ENCODE assay signal across 1 cellular context in genomic region chr2:32039447-32040219, GRCh38.
A peak's percentile ranks its signal among the peaks of the same experiment; 100 is the strongest.
TF ChIP-seq lines count a peak whose summit lies in the region.

DPY30 (minus strand) TSS chr2:32039805; CDS start chr2:32039456, 349 bp downstream.

TF ChIP-seq in K562, 482 proteins besides CTCF, POLR2A, EP300 and RAD21 (continued from another document and continues in another):
- TF ChIP-seq, protein P1, sequence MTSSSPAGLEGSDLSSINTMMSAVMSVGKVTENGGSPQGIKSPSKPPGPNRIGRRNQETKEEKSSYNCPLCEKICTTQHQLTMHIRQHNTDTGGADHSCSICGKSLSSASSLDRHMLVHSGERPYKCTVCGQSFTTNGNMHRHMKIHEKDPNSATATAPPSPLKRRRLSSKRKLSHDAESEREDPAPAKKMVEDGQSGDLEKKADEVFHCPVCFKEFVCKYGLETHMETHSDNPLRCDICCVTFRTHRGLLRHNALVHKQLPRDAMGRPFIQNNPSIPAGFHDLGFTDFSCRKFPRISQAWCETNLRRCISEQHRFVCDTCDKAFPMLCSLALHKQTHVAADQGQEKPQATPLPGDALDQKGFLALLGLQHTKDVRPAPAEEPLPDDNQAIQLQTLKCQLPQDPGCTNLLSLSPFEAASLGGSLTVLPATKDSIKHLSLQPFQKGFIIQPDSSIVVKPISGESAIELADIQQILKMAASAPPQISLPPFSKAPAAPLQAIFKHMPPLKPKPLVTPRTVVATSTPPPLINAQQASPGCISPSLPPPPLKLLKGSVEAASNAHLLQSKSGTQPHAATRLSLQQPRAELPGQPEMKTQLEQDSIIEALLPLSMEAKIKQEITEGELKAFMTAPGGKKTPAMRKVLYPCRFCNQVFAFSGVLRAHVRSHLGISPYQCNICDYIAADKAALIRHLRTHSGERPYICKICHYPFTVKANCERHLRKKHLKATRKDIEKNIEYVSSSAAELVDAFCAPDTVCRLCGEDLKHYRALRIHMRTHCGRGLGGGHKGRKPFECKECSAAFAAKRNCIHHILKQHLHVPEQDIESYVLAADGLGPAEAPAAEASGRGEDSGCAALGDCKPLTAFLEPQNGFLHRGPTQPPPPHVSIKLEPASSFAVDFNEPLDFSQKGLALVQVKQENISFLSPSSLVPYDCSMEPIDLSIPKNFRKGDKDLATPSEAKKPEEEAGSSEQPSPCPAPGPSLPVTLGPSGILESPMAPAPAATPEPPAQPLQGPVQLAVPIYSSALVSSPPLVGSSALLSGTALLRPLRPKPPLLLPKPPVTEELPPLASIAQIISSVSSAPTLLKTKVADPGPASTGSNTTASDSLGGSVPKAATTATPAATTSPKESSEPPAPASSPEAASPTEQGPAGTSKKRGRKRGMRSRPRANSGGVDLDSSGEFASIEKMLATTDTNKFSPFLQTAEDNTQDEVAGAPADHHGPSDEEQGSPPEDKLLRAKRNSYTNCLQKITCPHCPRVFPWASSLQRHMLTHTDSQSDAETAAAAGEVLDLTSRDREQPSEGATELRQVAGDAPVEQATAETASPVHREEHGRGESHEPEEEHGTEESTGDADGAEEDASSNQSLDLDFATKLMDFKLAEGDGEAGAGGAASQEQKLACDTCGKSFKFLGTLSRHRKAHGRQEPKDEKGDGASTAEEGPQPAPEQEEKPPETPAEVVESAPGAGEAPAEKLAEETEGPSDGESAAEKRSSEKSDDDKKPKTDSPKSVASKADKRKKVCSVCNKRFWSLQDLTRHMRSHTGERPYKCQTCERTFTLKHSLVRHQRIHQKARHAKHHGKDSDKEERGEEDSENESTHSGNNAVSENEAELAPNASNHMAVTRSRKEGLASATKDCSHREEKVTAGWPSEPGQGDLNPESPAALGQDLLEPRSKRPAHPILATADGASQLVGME (CRISPR knock-in tag; IDR thresholded peaks at IDR 0.05), result peak; percentile 60; the same call in 1 of the 2 replicates
- no peak for TF ChIP-seq ELF4 (CRISPR knock-in tag; IDR thresholded peaks at IDR 0.05)
- TF ChIP-seq EZH2 (IDR thresholded peaks at IDR 0.05; ENCODE audit: borderline replicate concordance, low read depth, low read length), result no peak
- no peak for TF ChIP-seq ZNF740 (CRISPR knock-in tag; IDR thresholded peaks at IDR 0.05)
- no peak for TF ChIP-seq ZNF740 (tag; IDR thresholded peaks at IDR 0.05)
- TF ChIP-seq ZNF197 (CRISPR knock-in tag; IDR thresholded peaks at IDR 0.05; ENCODE audit: low read depth), result no peak
- TF ChIP-seq TEAD2 (tag; IDR thresholded peaks at IDR 0.05), result no peak
- no peak for TF ChIP-seq ZNF551 (CRISPR knock-in tag; IDR thresholded peaks at IDR 0.05)
- TF ChIP-seq TRIM24 (IDR thresholded peaks at IDR 0.05), result peak in 1 of 2 experiments; percentile 15; a peak in 1 of 4 replicates
- peak; percentile 90 for TF ChIP-seq EP400 (IDR thresholded peaks at IDR 0.05)
- TF ChIP-seq ETV5 (CRISPR knock-in tag; IDR thresholded peaks at IDR 0.05; ENCODE audit: low read depth), result peak; percentile 65
- TF ChIP-seq YY1 (IDR thresholded peaks at IDR 0.05; ENCODE audit: borderline replicate concordance in 1 of 3, control insufficient read depth in 1 of 3, extremely low read depth in 1 of 3, insufficient read depth in 3 of 3, insufficient read length in 1 of 3, insufficient replicate concordance in 2 of 3, low read depth in 1 of 3, low read length in 2 of 3), result peak in 2 of 3 experiments; percentile 51 to 76
- no peak for TF ChIP-seq ERF (CRISPR knock-in tag; IDR thresholded peaks at IDR 0.05)
- TF ChIP-seq ILF3 (IDR thresholded peaks at IDR 0.05; ENCODE audit: borderline replicate concordance), result no peak
- TF ChIP-seq SMARCA4 (IDR thresholded peaks at IDR 0.05), result 0 out of 2 replicates have a peak, but pooled peaks have one; percentile 18
- TF ChIP-seq SP1 (CRISPR knock-in tag; IDR thresholded peaks at IDR 0.05), result peak; percentile 68
- TF ChIP-seq TOE1 (IDR thresholded peaks at IDR 0.05; ENCODE audit: borderline replicate concordance), result 0 out of 2 replicates have a peak, but pooled peaks have one; percentile 45
- no peak for TF ChIP-seq TOE1 (CRISPR knock-in tag; IDR thresholded peaks at IDR 0.05; ENCODE audit: borderline replicate concordance, low read depth)
- TF ChIP-seq, protein P2, sequence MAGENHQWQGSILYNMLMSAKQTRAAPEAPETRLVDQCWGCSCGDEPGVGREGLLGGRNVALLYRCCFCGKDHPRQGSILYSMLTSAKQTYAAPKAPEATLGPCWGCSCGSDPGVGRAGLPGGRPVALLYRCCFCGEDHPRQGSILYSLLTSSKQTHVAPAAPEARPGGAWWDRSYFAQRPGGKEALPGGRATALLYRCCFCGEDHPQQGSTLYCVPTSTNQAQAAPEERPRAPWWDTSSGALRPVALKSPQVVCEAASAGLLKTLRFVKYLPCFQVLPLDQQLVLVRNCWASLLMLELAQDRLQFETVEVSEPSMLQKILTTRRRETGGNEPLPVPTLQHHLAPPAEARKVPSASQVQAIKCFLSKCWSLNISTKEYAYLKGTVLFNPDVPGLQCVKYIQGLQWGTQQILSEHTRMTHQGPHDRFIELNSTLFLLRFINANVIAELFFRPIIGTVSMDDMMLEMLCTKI (IDR thresholded peaks at IDR 0.05; ENCODE audit: partially characterized antibody), result no peak
- no peak for TF ChIP-seq FOXO4 (CRISPR knock-in tag; IDR thresholded peaks at IDR 0.05)
- 0 out of 2 replicates have a peak, but pooled peaks have one; percentile 43 for TF ChIP-seq NFATC3 (IDR thresholded peaks at IDR 0.05)
- no peak; the same call in 1 of the 2 replicates for TF ChIP-seq MITF (IDR thresholded peaks at IDR 0.05)
- TF ChIP-seq, protein P3, sequence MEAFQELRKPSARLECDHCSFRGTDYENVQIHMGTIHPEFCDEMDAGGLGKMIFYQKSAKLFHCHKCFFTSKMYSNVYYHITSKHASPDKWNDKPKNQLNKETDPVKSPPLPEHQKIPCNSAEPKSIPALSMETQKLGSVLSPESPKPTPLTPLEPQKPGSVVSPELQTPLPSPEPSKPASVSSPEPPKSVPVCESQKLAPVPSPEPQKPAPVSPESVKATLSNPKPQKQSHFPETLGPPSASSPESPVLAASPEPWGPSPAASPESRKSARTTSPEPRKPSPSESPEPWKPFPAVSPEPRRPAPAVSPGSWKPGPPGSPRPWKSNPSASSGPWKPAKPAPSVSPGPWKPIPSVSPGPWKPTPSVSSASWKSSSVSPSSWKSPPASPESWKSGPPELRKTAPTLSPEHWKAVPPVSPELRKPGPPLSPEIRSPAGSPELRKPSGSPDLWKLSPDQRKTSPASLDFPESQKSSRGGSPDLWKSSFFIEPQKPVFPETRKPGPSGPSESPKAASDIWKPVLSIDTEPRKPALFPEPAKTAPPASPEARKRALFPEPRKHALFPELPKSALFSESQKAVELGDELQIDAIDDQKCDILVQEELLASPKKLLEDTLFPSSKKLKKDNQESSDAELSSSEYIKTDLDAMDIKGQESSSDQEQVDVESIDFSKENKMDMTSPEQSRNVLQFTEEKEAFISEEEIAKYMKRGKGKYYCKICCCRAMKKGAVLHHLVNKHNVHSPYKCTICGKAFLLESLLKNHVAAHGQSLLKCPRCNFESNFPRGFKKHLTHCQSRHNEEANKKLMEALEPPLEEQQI (IDR thresholded peaks at IDR 0.05), result peak; percentile 13; the same call in 1 of the 2 replicates
- peak; percentile 75; the same call in 1 of the 2 replicates for TF ChIP-seq ZNF583 (CRISPR knock-in tag; IDR thresholded peaks at IDR 0.05)
- TF ChIP-seq VEZF1 (CRISPR knock-in tag; IDR thresholded peaks at IDR 0.05), result peak; percentile 74
- TF ChIP-seq THAP12 (CRISPR knock-in tag; IDR thresholded peaks at IDR 0.05), result peak; percentile 90
- TF ChIP-seq MEIS2 (IDR thresholded peaks at IDR 0.05; ENCODE audit: partially characterized antibody), result peak; percentile 76
- peak; percentile 58; the same call in 1 of the 2 replicates for TF ChIP-seq GTF2F1 (IDR thresholded peaks at IDR 0.05; ENCODE audit: low read depth, low read length)
- no peak for TF ChIP-seq RBM17 (IDR thresholded peaks at IDR 0.05; ENCODE audit: borderline replicate concordance, low read depth, low read length)
- peak; percentile 93 for TF ChIP-seq POLR2AphosphoS2 (IDR thresholded peaks at IDR 0.05; ENCODE audit: low read length)
- no peak for TF ChIP-seq BRCA1 (IDR thresholded peaks at IDR 0.05)
- TF ChIP-seq BRCA1 (CRISPR knock-in tag; IDR thresholded peaks at IDR 0.05), result no peak
- no peak for TF ChIP-seq CUX1 (CRISPR knock-in tag; IDR thresholded peaks at IDR 0.05)
- peak; percentile 23 to 78; a peak in 3 of 4 replicates for TF ChIP-seq SIN3A (IDR thresholded peaks at IDR 0.05; ENCODE audit: borderline replicate concordance in 2 of 2, control insufficient read depth in 1 of 2, low read depth in 2 of 2, low read length in 2 of 2)
- no peak for TF ChIP-seq TAL1 (IDR thresholded peaks at IDR 0.05)
